In the genomic region with DNA sequence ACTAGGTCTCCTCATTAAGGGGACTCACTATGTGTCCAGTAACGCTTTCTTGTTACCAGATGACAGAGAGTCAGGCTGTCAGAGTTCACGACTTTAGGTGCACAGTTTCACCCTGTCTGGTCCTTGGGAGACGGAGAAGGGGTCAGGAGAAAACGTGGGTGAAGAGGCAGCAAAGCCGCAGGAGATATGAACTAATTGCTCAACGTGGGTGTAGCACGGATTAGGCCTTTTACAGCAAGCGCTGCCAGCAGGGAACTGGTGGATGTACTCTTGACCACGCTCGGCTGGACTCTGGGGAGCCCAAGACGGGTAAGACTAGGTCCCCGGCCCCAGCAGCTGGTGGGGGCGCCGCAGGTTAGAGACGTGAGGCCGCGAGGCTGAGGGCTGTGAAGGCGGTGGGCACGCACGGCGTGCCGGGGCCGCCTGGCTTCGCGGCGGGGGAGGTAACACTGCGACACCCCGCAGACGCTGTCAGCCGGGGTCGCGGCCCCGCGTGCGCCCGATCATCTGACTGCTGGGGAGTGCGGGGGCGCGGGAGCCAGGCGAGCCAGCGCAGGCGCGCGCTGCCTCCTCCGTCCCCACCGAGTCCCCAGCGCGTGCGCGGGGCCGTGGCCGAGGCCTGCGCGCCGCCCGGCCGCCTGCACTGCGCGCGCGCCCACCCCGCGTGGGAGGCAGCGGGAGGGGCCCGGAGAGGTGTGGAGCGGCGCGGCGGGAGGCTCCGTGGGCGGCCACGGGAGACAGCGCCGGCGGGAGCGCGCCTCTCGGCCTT, we compare ENCODE assay signal across 8 cellular contexts. TPM values are rescaled to one million over a fixed set of nuclear protein-coding genes. Genes with fewer than 3 reads are reported as not detected.
DNase-seq lines count a peak whose midpoint lies in the region; ATAC-seq and TF ChIP-seq lines count a peak whose summit lies in the region.

A gene with protein sequence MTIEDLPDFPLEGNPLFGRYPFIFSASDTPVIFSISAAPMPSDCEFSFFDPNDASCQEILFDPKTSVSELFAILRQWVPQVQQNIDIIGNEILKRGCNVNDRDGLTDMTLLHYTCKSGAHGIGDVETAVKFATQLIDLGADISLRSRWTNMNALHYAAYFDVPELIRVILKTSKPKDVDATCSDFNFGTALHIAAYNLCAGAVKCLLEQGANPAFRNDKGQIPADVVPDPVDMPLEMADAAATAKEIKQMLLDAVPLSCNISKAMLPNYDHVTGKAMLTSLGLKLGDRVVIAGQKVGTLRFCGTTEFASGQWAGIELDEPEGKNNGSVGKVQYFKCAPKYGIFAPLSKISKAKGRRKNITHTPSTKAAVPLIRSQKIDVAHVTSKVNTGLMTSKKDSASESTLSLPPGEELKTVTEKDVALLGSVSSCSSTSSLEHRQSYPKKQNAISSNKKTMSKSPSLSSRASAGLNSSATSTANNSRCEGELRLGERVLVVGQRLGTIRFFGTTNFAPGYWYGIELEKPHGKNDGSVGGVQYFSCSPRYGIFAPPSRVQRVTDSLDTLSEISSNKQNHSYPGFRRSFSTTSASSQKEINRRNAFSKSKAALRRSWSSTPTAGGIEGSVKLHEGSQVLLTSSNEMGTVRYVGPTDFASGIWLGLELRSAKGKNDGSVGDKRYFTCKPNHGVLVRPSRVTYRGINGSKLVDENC (plus strand): TSS at position 575 of the 769 bp plus-strand sequence. CDS start 5,974 bp downstream, outside the sequence.

- no peak within 1 kb of the TSS for H3K9ac ChIP-seq in HUES48 (ENCODE audit: low read depth, low read length)

- peaks cover 5% of the 10 kb centered on the region; the same call in 1 of the 2 replicates for H3K36me3 ChIP-seq in ACC112 (ENCODE audit: insufficient read depth, low read length)
- no peaks in the 10 kb centered on the region for H3K36me3 ChIP-seq in HUES48 (ENCODE audit: control insufficient read depth, insufficient read depth, low read length)

- peaks cover 41% of the 10 kb centered on the region for H3K79me2 ChIP-seq in ACC112 (ENCODE audit: control insufficient read depth, insufficient read depth, low read length, unreplicated experiment)

- peak within 1 kb of the TSS; percentile 82 for H3K27ac ChIP-seq in ACC112 (ENCODE audit: low read depth, low read length)
- no peak within 1 kb of the TSS for H3K27ac ChIP-seq in HUES48 (ENCODE audit: low read depth, low read length)

- peak; percentile 74 for DNase-seq in activated CD4-positive, alpha-beta T cell treated with anti-CD3 and anti-CD28 coated beads for 48 hours
- peak; percentile 86 for DNase-seq in choroid plexus epithelial cell (ENCODE audit: low read depth)
- DNase-seq in left colon: peak; percentile 34 to 41
- DNase-seq in stimulated activated CD4-positive, alpha-beta T cell treated with anti-CD3 and anti-CD28 coated beads, Interleukin-2, amount 100 ng/mL, for 24 hours: peak; percentile 74 to 76

- H3K4me1 ChIP-seq in ACC112 (ENCODE audit: control insufficient read depth, insufficient read depth, low read length, unreplicated experiment): peaks cover 60% of the 10 kb centered on the region
- H3K4me1 ChIP-seq in HUES48 (ENCODE audit: control insufficient read depth, insufficient read depth, low read length): no peaks in the 10 kb centered on the region

- no peaks in the 10 kb centered on the region for H3K27me3 ChIP-seq in ACC112 (ENCODE audit: insufficient read depth, low read length)
- peaks cover 55% of the 10 kb centered on the region for H3K27me3 ChIP-seq in HUES48 (ENCODE audit: control insufficient read depth, insufficient read depth, low read length)

- peak within 1 kb of the TSS; percentile 98 for H3K4me3 ChIP-seq in ACC112 (ENCODE audit: low read depth, low read length)
- H3K4me3 ChIP-seq in HUES48 (ENCODE audit: low read depth, low read length): peak within 1 kb of the TSS; percentile 58
- peak within 1 kb of the TSS; percentile 73 for H3K4me3 ChIP-seq in choroid plexus epithelial cell (ENCODE audit: low read depth, low read length)

- peak; percentile 49 for ATAC-seq in left colon
- no peak for ATAC-seq in GM21367 (IDR thresholded peaks at IDR 0.05; ENCODE audit: unreplicated experiment)

- no peak for TF ChIP-seq CTCF in choroid plexus epithelial cell (conservative IDR thresholded peaks at IDR 0.05; ENCODE audit: low read depth, low read length)

- peak within 1 kb of the TSS; percentile 76 for H2AFZ ChIP-seq in ACC112 (ENCODE audit: low read length, unreplicated experiment)

- H3K9me3 ChIP-seq in HUES48 (ENCODE audit: control insufficient read depth, insufficient read depth, low read length): no peaks in the 10 kb centered on the region

- peak; percentile 67 for TF ChIP-seq POLR2A in GM19099 (IDR thresholded peaks at IDR 0.05; ENCODE audit: extremely low read depth, insufficient read length, low read depth)

- intact Hi-C loops in left colon (cut with DNase I, micrococcal nuclease): no loop called here

RNA-seq across cellular contexts. Expression of the gene that starts here (rescaled TPM):
- 1 to 10 TPM; 3.5 to 7.3 TPM for total RNA-seq in left colon
